In the genomic region with DNA sequence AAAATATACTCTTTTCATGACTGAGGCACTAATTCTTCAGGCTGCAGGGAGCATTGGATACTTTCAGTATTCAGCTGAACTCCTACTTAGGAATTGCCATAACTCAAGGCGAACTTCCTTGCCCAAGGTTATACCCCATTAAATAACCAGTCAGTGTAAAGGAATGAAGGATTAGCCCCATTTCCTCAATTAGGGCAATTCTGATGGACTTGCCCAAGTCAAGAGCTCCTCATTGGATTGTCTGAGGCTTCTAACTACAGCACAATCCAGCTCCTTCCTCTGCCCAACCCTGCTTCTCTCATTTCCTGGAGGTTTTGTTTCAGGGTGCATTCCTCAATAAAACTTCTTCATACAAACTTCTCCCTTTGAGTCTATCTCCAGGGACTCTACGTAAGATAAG, we compare ENCODE assay signal across 26 cellular contexts.
"Had no signal": no experiment of that assay in that cellular context is flagged by ENCODE, and none has a peak within 500 bp of the region (broad histone marks: within the 10 kb centered on the region; RNA-seq: fewer than 3 reads in every experiment).

No MANE protein-coding gene starts in this region.

- DNase-seq: activated CD4-positive, alpha-beta T cell treated with anti-CD3 and anti-CD28 coated beads for 36 hours; activated CD4-positive, alpha-beta T cell treated with anti-CD3 and anti-CD28 coated beads, Interleukin-2, amount 50 U/mL, for 1 hour; activated CD4-positive, alpha-beta T cell treated with anti-CD3 and anti-CD28 coated beads, Interleukin-2, amount 50 U/mL, for 48 hours; activated CD4-positive, CD25-positive, alpha-beta regulatory T cell; activated CD4-positive, CD25-positive, alpha-beta regulatory T cell treated with anti-CD3 and anti-CD28 coated beads, Interleukin-2, amount 50 U/mL, for 72 hours; activated CD8-positive, alpha-beta memory T cell treated with anti-CD3 and anti-CD28 coated beads for 24 hours; activated CD8-positive, alpha-beta T cell treated with anti-CD3 and anti-CD28 coated beads for 36 hours; activated effector memory CD4-positive, alpha-beta T cell treated with Interleukin-2 at 50 U/mL for 16 hours; activated gamma-delta T cell treated with Interleukin-2 at 50 U/mL for 16 hours; activated naive CD4-positive, alpha-beta T cell treated with anti-CD3 and anti-CD28 coated beads, Interleukin-2, amount 50 U/mL, for 16 hours; activated naive CD4-positive, alpha-beta T cell treated with Interleukin-2 at 50 U/mL for 16 hours; activated T-cell treated with anti-CD3 and anti-CD28 coated beads, Interleukin-2, amount 50 U/mL, for 4 hours; amniotic stem cell; anterior cingulate cortex; brain microvascular endothelial cell; dorsolateral prefrontal cortex; effector memory CD4-positive, alpha-beta T cell; endodermal cell; foreskin fibroblast; gastrocnemius medialis; glutamatergic neuron; heart left ventricle; T-helper 17 cell; T1000 had no signal

- ATAC-seq: activated CD4-positive, alpha-beta T cell treated with anti-CD3 and anti-CD28 coated beads for 36 hours; activated CD8-positive, alpha-beta T cell treated with anti-CD3 and anti-CD28 coated beads for 36 hours; activated T-cell treated with anti-CD3 and anti-CD28 coated beads, Interleukin-2, amount 50 U/mL, for 4 hours; activated T-helper 17 cell treated with anti-CD3 and anti-CD28 coated beads, Interleukin-2, amount 50 U/mL, for 72 hours; esophagus mucosa; gastrocnemius medialis; heart left ventricle; T-helper 17 cell had no signal
